8 cellular contexts compared by ENCODE assay signal in genomic region chr16:6682142-6682811, GRCh38.
DNase-seq lines count a peak whose midpoint lies in the region; ATAC-seq and TF ChIP-seq lines count a peak whose summit lies in the region.

No MANE protein-coding gene starts in this region.

- peak; percentile 39 for DNase-seq in activated CD4-positive, alpha-beta T cell treated with anti-CD3 and anti-CD28 coated beads for 48 hours
- DNase-seq in activated CD4-positive, alpha-beta T cell treated with anti-CD3 and anti-CD28 coated beads, Interleukin-2, amount 50 U/mL, for 4 hours: no peak
- DNase-seq in astrocyte of the hippocampus (ENCODE audit: low read depth, low spot score): peak; percentile 9
- DNase-seq in lower leg skin (ENCODE audit: low spot score in 2 of 2): peak; percentile 16 to 76
- no peak for DNase-seq in activated effector memory CD4-positive, alpha-beta T cell treated with Interleukin-2 at 50 U/mL for 16 hours

- WGBS in lower leg skin, 2 donors: 41 to 53% methylated on average over 19 of the region's 19 CpGs

- intact Hi-C loops in lower leg skin (cut with DNase I; ENCODE audit: low total_unique reads): no loop called here

- no peak overlapping the region for H3K4me3 ChIP-seq in lower leg skin (ENCODE audit: low read depth, poor library complexity, severe bottlenecking)

- ATAC-seq in GM18498 (IDR thresholded peaks at IDR 0.05; ENCODE audit: unreplicated experiment) (no peak), HG03432 (IDR thresholded peaks at IDR 0.05; ENCODE audit: unreplicated experiment) (no peak)

- no peak for TF ChIP-seq POLR2A in lower leg skin (IDR thresholded peaks at IDR 0.05)

- TF ChIP-seq CTCF in LNCAP (IDR thresholded peaks at IDR 0.05): peak; percentile 87
- no peak for TF ChIP-seq CTCF in lower leg skin (IDR thresholded peaks at IDR 0.05)

Comparison
In these comparisons a context has a peak if more than half of its experiments do, and no peak if none do; other contexts are left out.
1. DNase-seq: peak in activated CD4-positive, alpha-beta T cell treated with anti-CD3 and anti-CD28 coated beads for 48 hours (single experiment), astrocyte of the hippocampus (single experiment) and lower leg skin (2 of 2); none in activated CD4-positive, alpha-beta T cell treated with anti-CD3 and anti-CD28 coated beads, Interleukin-2, amount 50 U/mL, for 4 hours (0 of 2) and activated effector memory CD4-positive, alpha-beta T cell treated with Interleukin-2 at 50 U/mL for 16 hours (single experiment).